1 cellular context compared by ENCODE assay signal in genomic region chr14:100239200-100239839, GRCh38.
TF ChIP-seq lines count a peak whose summit lies in the region.

No MANE protein-coding gene starts in this region.

TF ChIP-seq in HEK293, 187 proteins besides CTCF, POLR2A, EP300 and RAD21 (continued from another document):
- TF ChIP-seq, protein P1, sequence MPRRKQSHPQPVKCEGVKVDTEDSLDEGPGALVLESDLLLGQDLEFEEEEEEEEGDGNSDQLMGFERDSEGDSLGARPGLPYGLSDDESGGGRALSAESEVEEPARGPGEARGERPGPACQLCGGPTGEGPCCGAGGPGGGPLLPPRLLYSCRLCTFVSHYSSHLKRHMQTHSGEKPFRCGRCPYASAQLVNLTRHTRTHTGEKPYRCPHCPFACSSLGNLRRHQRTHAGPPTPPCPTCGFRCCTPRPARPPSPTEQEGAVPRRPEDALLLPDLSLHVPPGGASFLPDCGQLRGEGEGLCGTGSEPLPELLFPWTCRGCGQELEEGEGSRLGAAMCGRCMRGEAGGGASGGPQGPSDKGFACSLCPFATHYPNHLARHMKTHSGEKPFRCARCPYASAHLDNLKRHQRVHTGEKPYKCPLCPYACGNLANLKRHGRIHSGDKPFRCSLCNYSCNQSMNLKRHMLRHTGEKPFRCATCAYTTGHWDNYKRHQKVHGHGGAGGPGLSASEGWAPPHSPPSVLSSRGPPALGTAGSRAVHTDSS (tag by site-specific recombination; IDR thresholded peaks at IDR 0.05) = peak; percentile 82
- TF ChIP-seq ZNF157 (tag by site-specific recombination; IDR thresholded peaks at IDR 0.05) = no peak
- peak; percentile 56; the same call in 1 of the 2 replicates for TF ChIP-seq KLF8 (tag by site-specific recombination; IDR thresholded peaks at IDR 0.05)
- TF ChIP-seq SP2 (tag by site-specific recombination; IDR thresholded peaks at IDR 0.05) = peak; percentile 27; the same call in 1 of the 2 replicates
- 0 out of 2 replicates have a peak, but pooled peaks have one; percentile 44 for TF ChIP-seq ZNF501 (tag by site-specific recombination; IDR thresholded peaks at IDR 0.05)
- TF ChIP-seq ZNF211 (tag by site-specific recombination; IDR thresholded peaks at IDR 0.05; ENCODE audit: low read depth) = no peak
